In the genomic region with DNA sequence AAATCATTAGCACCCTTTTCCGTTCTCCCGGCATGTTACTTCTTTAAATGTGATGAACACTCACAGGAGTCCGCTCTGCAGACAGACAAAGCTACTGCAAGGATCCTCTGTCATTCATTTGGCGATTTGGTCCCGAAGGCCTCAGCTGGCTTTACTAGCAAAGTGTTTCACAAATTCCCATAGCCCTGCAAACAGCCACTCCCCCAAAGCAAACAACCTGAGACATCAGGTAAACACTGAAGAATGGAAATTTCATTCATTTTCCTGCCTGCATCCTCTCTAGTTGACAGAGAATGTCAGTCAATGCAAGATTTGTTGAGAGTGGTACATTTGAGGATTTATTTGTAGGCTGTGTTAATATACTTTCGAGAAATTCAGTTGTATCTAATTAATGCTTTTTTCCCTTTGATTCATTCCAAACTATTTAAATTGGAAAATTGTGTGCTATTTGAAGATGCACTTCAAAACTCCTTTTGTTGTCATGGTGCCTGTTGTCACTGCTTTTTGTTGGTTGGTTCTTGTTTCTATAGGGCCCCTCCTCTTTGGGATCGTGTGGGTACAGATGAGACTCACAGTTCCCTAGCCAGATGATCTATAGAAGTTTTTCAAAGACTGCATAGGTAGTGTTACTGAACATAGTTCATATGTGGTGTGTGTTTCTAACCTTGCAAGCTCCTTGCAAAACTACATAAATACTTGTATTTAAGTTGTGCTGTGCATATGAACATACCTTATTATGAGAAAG, we compare ENCODE assay signal across 8 cellular contexts.
DNase-seq lines count a peak whose midpoint lies in the region; ATAC-seq and TF ChIP-seq lines count a peak whose summit lies in the region.
"Not testable (repeated sequence)": the region's sequence is repeated elsewhere in the genome, so short reads cannot be mapped to it uniquely, and the experiment has no call there.

No MANE protein-coding gene starts in this region.

- H3K27me3 ChIP-seq in CD4-positive, CD25-positive, alpha-beta regulatory T cell (ENCODE audit: control insufficient read depth, insufficient read depth, low read length); hepatocyte; neural progenitor cell: not testable (repeated sequence)

- peaks cover 0 to 18% (median 4%) of the 10 kb centered on the region in 4 donors for H3K4me1 Mint-ChIP-seq in CD4-positive, CD25-positive, alpha-beta regulatory T cell
- not testable (repeated sequence) for H3K4me1 Mint-ChIP-seq in activated CD4-positive, alpha-beta T cell treated with anti-CD3 and anti-CD28 coated beads, Interleukin-2, amount 10 ng/mL, durations not matched to agents 24 days and 14 days; activated naive CD8-positive, alpha-beta T cell treated with anti-CD3 and anti-CD28 coated beads for 36 hours; memory B cell; neural progenitor cell
- H3K4me1 Mint-ChIP-seq in stimulated activated naive CD8-positive, alpha-beta T cell treated with anti-CD3 and anti-CD28 coated beads, Interleukin-15, Interleukin-2, amounts not matched to agents 100 ng/mL and 50 ng/mL, for 24 hours (ENCODE audit: low read depth) = peaks cover 43% of the 10 kb centered on the region

- intact Hi-C loops in activated CD4-positive, alpha-beta T cell treated with anti-CD3 and anti-CD28 coated beads, Interleukin-2, amount 10 ng/mL, durations not matched to agents 24 days and 14 days (cut with micrococcal nuclease) = not testable (repeated sequence)

- H3K27ac Mint-ChIP-seq in CD4-positive, CD25-positive, alpha-beta regulatory T cell = peak overlapping the region in 2 of 3 donors; percentile 44 to 89
- peak overlapping the region; percentile 84 for H3K27ac Mint-ChIP-seq in activated CD4-positive, alpha-beta T cell treated with anti-CD3 and anti-CD28 coated beads, Interleukin-2, amount 10 ng/mL, durations not matched to agents 24 days and 14 days
- H3K27ac Mint-ChIP-seq in activated naive CD8-positive, alpha-beta T cell treated with anti-CD3 and anti-CD28 coated beads for 36 hours = peak overlapping the region; percentile 25
- H3K27ac Mint-ChIP-seq in memory B cell (peak overlapping the region; percentile 66), neural progenitor cell (peak overlapping the region; percentile 33)
- peak overlapping the region; percentile 75 for H3K27ac Mint-ChIP-seq in stimulated activated naive CD8-positive, alpha-beta T cell treated with anti-CD3 and anti-CD28 coated beads, Interleukin-15, Interleukin-2, amounts not matched to agents 100 ng/mL and 50 ng/mL, for 24 hours

- not testable (repeated sequence) for H3K36me3 ChIP-seq in CD4-positive, CD25-positive, alpha-beta regulatory T cell (ENCODE audit: control insufficient read depth, insufficient read depth, low read length); hepatocyte (replicated peaks; ENCODE audit: insufficient read depth, low read depth); neural progenitor cell

- DNase-seq in CD4-positive, CD25-positive, alpha-beta regulatory T cell; activated CD4-positive, alpha-beta T cell treated with anti-CD3 and anti-CD28 coated beads, Interleukin-2, amount 10 ng/mL, durations not matched to agents 24 days and 14 days; activated naive CD8-positive, alpha-beta T cell treated with anti-CD3 and anti-CD28 coated beads for 36 hours; hepatocyte (ENCODE audit: low spot score); memory B cell (ENCODE audit: low spot score in 2 of 2); neural progenitor cell (ENCODE audit: low spot score): not testable (repeated sequence)
- peak; percentile 30 for DNase-seq in LNCaP clone FGC (ENCODE audit: low read depth)

- H2AFZ ChIP-seq in hepatocyte; neural progenitor cell (replicated peaks): not testable (repeated sequence)

- H3K36me3 Mint-ChIP-seq in CD4-positive, CD25-positive, alpha-beta regulatory T cell; activated CD4-positive, alpha-beta T cell treated with anti-CD3 and anti-CD28 coated beads, Interleukin-2, amount 10 ng/mL, durations not matched to agents 24 days and 14 days (ENCODE audit: low read depth); activated naive CD8-positive, alpha-beta T cell treated with anti-CD3 and anti-CD28 coated beads for 36 hours; memory B cell; neural progenitor cell; stimulated activated naive CD8-positive, alpha-beta T cell treated with anti-CD3 and anti-CD28 coated beads, Interleukin-15, Interleukin-2, amounts not matched to agents 100 ng/mL and 50 ng/mL, for 24 hours (ENCODE audit: low read depth): not testable (repeated sequence)

- ATAC-seq in CD4-positive, CD25-positive, alpha-beta regulatory T cell (ENCODE audit: low read depth in 2 of 2); memory B cell (ENCODE audit: low read depth): not testable (repeated sequence)

- not testable (repeated sequence) for H4K20me1 ChIP-seq in hepatocyte (ENCODE audit: insufficient read depth, poor library complexity, severe bottlenecking); neural progenitor cell (ENCODE audit: low read depth)

- TF ChIP-seq CTCF in LNCaP clone FGC (IDR thresholded peaks at IDR 0.05; ENCODE audit: control insufficient read depth, extremely low read depth, insufficient read depth); hepatocyte (IDR thresholded peaks at IDR 0.05; ENCODE audit: poor library complexity); neural progenitor cell (IDR thresholded peaks at IDR 0.05): not testable (repeated sequence)

- H3K27me3 Mint-ChIP-seq in CD4-positive, CD25-positive, alpha-beta regulatory T cell; activated CD4-positive, alpha-beta T cell treated with anti-CD3 and anti-CD28 coated beads, Interleukin-2, amount 10 ng/mL, durations not matched to agents 24 days and 14 days; activated naive CD8-positive, alpha-beta T cell treated with anti-CD3 and anti-CD28 coated beads for 36 hours; memory B cell; neural progenitor cell (ENCODE audit: insufficient read depth, low read depth); stimulated activated naive CD8-positive, alpha-beta T cell treated with anti-CD3 and anti-CD28 coated beads, Interleukin-15, Interleukin-2, amounts not matched to agents 100 ng/mL and 50 ng/mL, for 24 hours: not testable (repeated sequence)

- H3K9ac ChIP-seq in neural progenitor cell = not testable (repeated sequence)

- not testable (repeated sequence) for H3K79me2 ChIP-seq in hepatocyte; neural progenitor cell (ENCODE audit: low read depth)

- H3K27ac ChIP-seq in CD4-positive, CD25-positive, alpha-beta regulatory T cell (ENCODE audit: insufficient read depth, low read length, poor library complexity, severe bottlenecking) = peak overlapping the region; percentile 23
- H3K27ac ChIP-seq in hepatocyte, neural progenitor cell: not testable (repeated sequence)

- H3K9me3 Mint-ChIP-seq in CD4-positive, CD25-positive, alpha-beta regulatory T cell; activated CD4-positive, alpha-beta T cell treated with anti-CD3 and anti-CD28 coated beads, Interleukin-2, amount 10 ng/mL, durations not matched to agents 24 days and 14 days; activated naive CD8-positive, alpha-beta T cell treated with anti-CD3 and anti-CD28 coated beads for 36 hours; memory B cell; neural progenitor cell; stimulated activated naive CD8-positive, alpha-beta T cell treated with anti-CD3 and anti-CD28 coated beads, Interleukin-15, Interleukin-2, amounts not matched to agents 100 ng/mL and 50 ng/mL, for 24 hours: not testable (repeated sequence)

- not testable (repeated sequence) for H3F3A ChIP-seq in neural progenitor cell (ENCODE audit: low read depth)

- H3K9me3 ChIP-seq in CD4-positive, CD25-positive, alpha-beta regulatory T cell (ENCODE audit: control insufficient read depth in 2 of 2, low read length in 2 of 2); hepatocyte (ENCODE audit: low read depth); neural progenitor cell (ENCODE audit: low read depth): not testable (repeated sequence)

- H3K4me2 ChIP-seq in hepatocyte = peak overlapping the region; percentile 44
- H3K4me2 ChIP-seq in neural progenitor cell = not testable (repeated sequence)

- peak overlapping the region; percentile 26 for H3K4me3 ChIP-seq in CD4-positive, CD25-positive, alpha-beta regulatory T cell (ENCODE audit: low read depth, low read length)
- H3K4me3 ChIP-seq in LNCaP clone FGC (ENCODE audit: low read depth, low read length); hepatocyte; neural progenitor cell: not testable (repeated sequence)

- not testable (repeated sequence) for H3K9me2 ChIP-seq in hepatocyte (replicated peaks; ENCODE audit: insufficient read depth)

- 37% methylated on average over 4 of the region's 7 CpGs for WGBS in hepatocyte (ENCODE audit: low lambda C conversion rate, missing lambda C conversion rate)

- not testable (repeated sequence) for H3K4me1 ChIP-seq in CD4-positive, CD25-positive, alpha-beta regulatory T cell (ENCODE audit: control insufficient read depth, insufficient read depth, low read length, poor library complexity, severe bottlenecking); neural progenitor cell
- H3K4me1 ChIP-seq in hepatocyte (ENCODE audit: insufficient read depth) = peaks cover 13% of the 10 kb centered on the region

- H3K4me3 Mint-ChIP-seq in CD4-positive, CD25-positive, alpha-beta regulatory T cell = peak overlapping the region; percentile 18 to 67 (median 42)
- H3K4me3 Mint-ChIP-seq in activated CD4-positive, alpha-beta T cell treated with anti-CD3 and anti-CD28 coated beads, Interleukin-2, amount 10 ng/mL, durations not matched to agents 24 days and 14 days; activated naive CD8-positive, alpha-beta T cell treated with anti-CD3 and anti-CD28 coated beads for 36 hours; memory B cell; neural progenitor cell: not testable (repeated sequence)
- peak overlapping the region; percentile 47 for H3K4me3 Mint-ChIP-seq in stimulated activated naive CD8-positive, alpha-beta T cell treated with anti-CD3 and anti-CD28 coated beads, Interleukin-15, Interleukin-2, amounts not matched to agents 100 ng/mL and 50 ng/mL, for 24 hours

Comparison
In these comparisons a context has a peak if more than half of its experiments do, and no peak if none do; other contexts are left out.
1. H3K27ac Mint-ChIP-seq: peak in every context shown above with its lines; median percentile 84 in activated CD4-positive, alpha-beta T cell treated with anti-CD3 and anti-CD28 coated beads, Interleukin-2, amount 10 ng/mL, durations not matched to agents 24 days and 14 days; 75 in stimulated activated naive CD8-positive, alpha-beta T cell treated with anti-CD3 and anti-CD28 coated beads, Interleukin-15, Interleukin-2, amounts not matched to agents 100 ng/mL and 50 ng/mL, for 24 hours; 66 in CD4-positive, CD25-positive, alpha-beta regulatory T cell; 66 in memory B cell; 33 in neural progenitor cell; 25 in activated naive CD8-positive, alpha-beta T cell treated with anti-CD3 and anti-CD28 coated beads for 36 hours.